11 cellular contexts compared by ENCODE assay signal in the genomic region with DNA sequence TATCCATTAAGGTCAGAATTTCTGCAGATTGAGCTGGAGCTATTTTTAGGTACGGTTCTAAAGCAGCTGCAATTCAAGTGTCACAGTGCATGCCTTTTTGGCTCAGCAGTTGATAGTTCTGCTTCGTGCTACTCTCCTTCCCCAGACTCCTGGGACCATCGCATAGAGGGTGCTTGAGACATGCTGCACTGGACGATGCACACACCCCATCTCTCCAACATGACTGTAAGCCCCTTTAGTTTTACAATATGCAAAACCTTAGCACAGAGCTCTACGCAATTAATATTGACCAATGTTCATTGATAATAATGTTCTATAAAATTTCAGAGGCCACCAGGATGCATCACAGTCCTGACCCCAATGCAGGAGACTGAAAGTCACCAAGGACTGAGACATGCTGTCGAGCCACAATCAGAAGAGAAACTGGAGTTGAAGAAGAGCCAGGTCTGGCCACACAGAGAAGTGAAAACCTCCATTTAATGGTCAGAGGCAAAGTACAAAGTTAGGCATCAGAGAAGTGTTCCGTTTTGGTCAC.
DNase-seq lines count a peak whose midpoint lies in the region; ATAC-seq and TF ChIP-seq lines count a peak whose summit lies in the region.
"Had no signal": no experiment of that assay in that cellular context is flagged by ENCODE, and none has a peak within 500 bp of the region (broad histone marks: within the 10 kb centered on the region; RNA-seq: fewer than 3 reads in every experiment).

No MANE protein-coding gene starts in this region.

- no peaks in the 10 kb centered on the region for H3K36me3 Mint-ChIP-seq in activated T-cell treated with anti-CD3 and anti-CD28 coated beads, Interleukin-2, amount 50 U/mL, for 4 hours (ENCODE audit: insufficient read depth)

- peak; percentile 64 for ATAC-seq in GM19467 (IDR thresholded peaks at IDR 0.05; ENCODE audit: unreplicated experiment)
- peak; percentile 57 for ATAC-seq in HG03139 (IDR thresholded peaks at IDR 0.05; ENCODE audit: unreplicated experiment)
- no peak for ATAC-seq in activated T-cell treated with anti-CD3 and anti-CD28 coated beads, Interleukin-2, amount 50 U/mL, for 4 hours

- H3K4me1 Mint-ChIP-seq in activated T-cell treated with anti-CD3 and anti-CD28 coated beads, Interleukin-2, amount 50 U/mL, for 4 hours (ENCODE audit: low read depth), result peaks cover 5% of the 10 kb centered on the region

- H3K9me3 Mint-ChIP-seq in activated T-cell treated with anti-CD3 and anti-CD28 coated beads, Interleukin-2, amount 50 U/mL, for 4 hours, result no peaks in the 10 kb centered on the region

- no peaks in the 10 kb centered on the region for H3K27me3 ChIP-seq in brain microvascular endothelial cell (replicated peaks)
- H3K27me3 ChIP-seq: hepatocyte, vagina had no signal

- no peaks in the 10 kb centered on the region for H3K36me3 ChIP-seq in brain microvascular endothelial cell (replicated peaks)
- H3K36me3 ChIP-seq: vagina had no signal

- H3K4me3 Mint-ChIP-seq in activated T-cell treated with anti-CD3 and anti-CD28 coated beads, Interleukin-2, amount 50 U/mL, for 4 hours, result no peak overlapping the region

- POLR2A ChIA-PET in GM10248 (lab: Yijun Ruan, JAX), result interaction anchor here (0.5 kb wide), 1 partner anchor 156 kb away, joined by 3 read pairs; no protein-coding TSS in a partner anchor

- H3K27me3 Mint-ChIP-seq in activated T-cell treated with anti-CD3 and anti-CD28 coated beads, Interleukin-2, amount 50 U/mL, for 4 hours (ENCODE audit: low read depth), result peaks cover 9% of the 10 kb centered on the region

- TF ChIP-seq CTCF in GM10248 (IDR thresholded peaks at IDR 0.05; ENCODE audit: control extremely low read depth, extremely low read depth, low read depth, missing control alignments) (no peak), brain microvascular endothelial cell (IDR thresholded peaks at IDR 0.05; ENCODE audit: low read depth, low read length, missing control alignments) (no peak)

- DNase-seq in GM10248 (ENCODE audit: extremely low spot score) (peak; percentile 28), brain microvascular endothelial cell (peak; percentile 16), AG08396 (ENCODE audit: low spot score) (no peak), NCI-H1694 treated with DMSO at 0.1 percent for 48 hours (lab: John Stamatoyannopoulos, UW) (no peak), GM03348 (ENCODE audit: low spot score) (no peak)
- no peak for DNase-seq in activated T-cell treated with anti-CD3 and anti-CD28 coated beads, Interleukin-2, amount 50 U/mL, for 4 hours
- DNase-seq: amniotic stem cell had no signal

- peak overlapping the region; percentile 26 for H3K27ac ChIP-seq in brain microvascular endothelial cell
- H3K27ac ChIP-seq: hepatocyte, vagina had no signal

- CTCF ChIA-PET in GM10248 (lab: Yijun Ruan, JAX), result interaction anchor here (1.3 to 4.2 kb wide), 7 partner anchors 8 to 55 kb away, joined by 4 to 16 read pairs (median 5); no protein-coding TSS in a partner anchor

- H3K4me3 ChIP-seq in brain microvascular endothelial cell (ENCODE audit: low read depth, low read length), result no peak overlapping the region
- H3K4me3 ChIP-seq: hepatocyte, vagina had no signal

- in situ Hi-C loops in brain microvascular endothelial cell (cut with HindIII; ENCODE audit: low pct_ligation_motif_present, low sequenced_read_pairs), result no loop called here

Comparison
In these comparisons a context has a peak if more than half of its experiments do, and no peak if none do; other contexts are left out.
1. DNase-seq: peak in GM10248 (single experiment) and brain microvascular endothelial cell (single experiment); none in AG08396 (single experiment), NCI-H1694 treated with DMSO at 0.1 percent for 48 hours (single experiment), GM03348 (single experiment) and activated T-cell treated with anti-CD3 and anti-CD28 coated beads, Interleukin-2, amount 50 U/mL, for 4 hours (single experiment).
2. ATAC-seq: peak in GM19467 (single experiment) and HG03139 (single experiment); none in activated T-cell treated with anti-CD3 and anti-CD28 coated beads, Interleukin-2, amount 50 U/mL, for 4 hours (0 of 2).